In the genomic region with DNA sequence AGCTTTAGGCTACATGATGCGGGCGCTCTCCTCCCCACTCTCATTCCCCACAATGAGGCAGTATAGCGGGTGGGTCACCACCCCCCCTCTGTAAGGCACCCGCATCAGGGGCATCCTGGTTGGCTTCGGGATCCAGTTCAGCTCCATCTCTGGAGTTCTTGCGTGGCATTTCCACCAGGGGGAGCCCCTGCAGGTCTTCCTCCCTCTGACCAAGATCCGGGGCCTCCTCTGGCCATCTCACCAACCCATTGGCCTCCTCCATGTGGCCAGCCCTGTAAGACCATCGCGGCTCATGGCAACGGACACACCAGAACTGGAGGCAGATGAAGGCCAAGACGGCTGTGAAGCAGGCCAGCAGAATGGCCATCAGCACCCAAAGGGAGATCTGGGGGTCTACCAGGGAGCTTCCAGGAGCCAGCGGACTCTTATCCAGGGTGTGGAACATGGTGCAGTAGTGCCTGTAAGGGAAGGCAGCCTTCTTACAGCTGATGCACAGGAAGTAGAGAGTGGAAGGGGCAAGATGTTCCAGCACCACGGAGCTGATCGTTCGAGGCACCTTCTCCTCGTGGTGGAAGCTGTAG, we compare ENCODE assay signal across 8 cellular contexts.
DNase-seq lines count a peak whose midpoint lies in the region; ATAC-seq and TF ChIP-seq lines count a peak whose summit lies in the region.

No MANE protein-coding gene starts in this region.

- no peak overlapping the region for H2BK5ac ChIP-seq in H9 (ENCODE audit: insufficient read length, low read length)

- H3K27ac Mint-ChIP-seq in H9: no peak overlapping the region
- H3K27ac Mint-ChIP-seq in progenitor cell of endocrine pancreas: no peak overlapping the region

- no peaks in the 10 kb centered on the region for H3K9me3 ChIP-seq in H9 (ENCODE audit: control insufficient read depth, low read depth, low read length)
- H3K9me3 ChIP-seq in gastroesophageal sphincter: no peaks in the 10 kb centered on the region

- H3K4me3 ChIP-seq in epithelial cell of proximal tubule (ENCODE audit: low read depth, low read length): no peak overlapping the region
- no peak overlapping the region for H3K4me3 ChIP-seq in gastroesophageal sphincter

- H3K4me3 Mint-ChIP-seq in H9: no peak overlapping the region
- H3K4me3 Mint-ChIP-seq in progenitor cell of endocrine pancreas (ENCODE audit: low read depth): no peak overlapping the region

- H4K91ac ChIP-seq in H9 (ENCODE audit: insufficient read length, low read depth, low read length): no peak overlapping the region

- TF ChIP-seq CTCF in C4-2B (conservative IDR thresholded peaks at IDR 0.05) (peak; percentile 77), H9 (conservative IDR thresholded peaks at IDR 0.05) (peak; percentile 73), VCaP (conservative IDR thresholded peaks at IDR 0.05) (peak; percentile 69), epithelial cell of proximal tubule (conservative IDR thresholded peaks at IDR 0.05; ENCODE audit: low read depth, low read length) (peak; percentile 56), progenitor cell of endocrine pancreas (IDR thresholded peaks at IDR 0.05; ENCODE audit: unreplicated experiment) (peak; percentile 55), gastroesophageal sphincter (IDR thresholded peaks at IDR 0.05) (peak in 2 of 4 experiments; percentile 24 to 52)

- H3K4me1 ChIP-seq in H9 (ENCODE audit: insufficient read depth, low read length): no peaks in the 10 kb centered on the region
- H3K4me1 ChIP-seq in gastroesophageal sphincter: no peaks in the 10 kb centered on the region

- DNase-seq in H9 (peak; percentile 63), epithelial cell of proximal tubule (ENCODE audit: low read depth) (no peak), progenitor cell of endocrine pancreas (ENCODE audit: low spot score, unreplicated experiment) (no peak), superior temporal gyrus (ENCODE audit: extremely low spot score) (no peak)

- H3K79me2 ChIP-seq in H9 (ENCODE audit: insufficient read depth, low read length): no peaks in the 10 kb centered on the region

- H2BK20ac ChIP-seq in H9 (ENCODE audit: low read depth, low read length, poor library complexity, severe bottlenecking): no peak overlapping the region

- H3K23ac ChIP-seq in H9 (ENCODE audit: insufficient read length, low read depth, low read length): no peak overlapping the region

- no peak overlapping the region for H3K14ac ChIP-seq in H9 (ENCODE audit: insufficient read depth, low read length)

- no peaks in the 10 kb centered on the region for H4K20me1 ChIP-seq in H9 (ENCODE audit: control insufficient read depth, insufficient read depth, insufficient read length)

- H3T11ph ChIP-seq in H9 (ENCODE audit: low read length): no peak overlapping the region

- no peak overlapping the region for H3K56ac ChIP-seq in H9 (ENCODE audit: insufficient read length, low read depth, low read length)

- H3K4me1 Mint-ChIP-seq in H9 (no peaks in the 10 kb centered on the region), progenitor cell of endocrine pancreas (ENCODE audit: low read depth) (no peaks in the 10 kb centered on the region)

- no peak overlapping the region for H3K4me2 ChIP-seq in H9 (ENCODE audit: insufficient read depth, insufficient read length, low read length)

- H2AFZ ChIP-seq in H9 (ENCODE audit: low read length): no peak overlapping the region

- no peak for TF ChIP-seq POLR2A in gastroesophageal sphincter (IDR thresholded peaks at IDR 0.05)

- H3K79me1 ChIP-seq in H9 (ENCODE audit: insufficient read depth, low read depth, low read length, poor library complexity, severe bottlenecking): no peaks in the 10 kb centered on the region

- ATAC-seq in GM21619 (IDR thresholded peaks at IDR 0.05; ENCODE audit: unreplicated experiment) (no peak), gastroesophageal sphincter (no peak)

- peaks cover 0 to 18% of the 10 kb centered on the region in 2 donors for H3K36me3 ChIP-seq in gastroesophageal sphincter

- no peak overlapping the region for H2AK5ac ChIP-seq in H9 (ENCODE audit: insufficient read length, low read length)

- no peak overlapping the region for H2BK12ac ChIP-seq in H9 (ENCODE audit: insufficient read length, low read depth, low read length)

- H3K18ac ChIP-seq in H9 (ENCODE audit: insufficient read length, low read depth, low read length): no peak overlapping the region

- no peak overlapping the region for H3K9ac ChIP-seq in H9 (ENCODE audit: extremely low read depth, insufficient read length, low read length)

- H2BK15ac ChIP-seq in H9 (ENCODE audit: low read depth, low read length): no peak overlapping the region

- H4K5ac ChIP-seq in H9 (ENCODE audit: insufficient read length, low read depth, low read length): no peak overlapping the region

- H3K4ac ChIP-seq in H9 (ENCODE audit: low read depth, low read length): no peak overlapping the region

- H3K27me3 ChIP-seq in H9 (ENCODE audit: insufficient read depth, low read length): no peaks in the 10 kb centered on the region
- no peaks in the 10 kb centered on the region for H3K27me3 ChIP-seq in gastroesophageal sphincter

- no peaks in the 10 kb centered on the region for H3K23me2 ChIP-seq in H9 (ENCODE audit: insufficient read length, low read depth, low read length, poor library complexity, severe bottlenecking)

- H4K8ac ChIP-seq in H9 (replicated peaks; ENCODE audit: insufficient read length, low read depth, low read length): no peak overlapping the region

- H3K27ac ChIP-seq in C4-2B (no peak overlapping the region), H9 (ENCODE audit: insufficient read length, low read depth, low read length) (no peak overlapping the region), VCaP (no peak overlapping the region), gastroesophageal sphincter (no peak overlapping the region)

- H3K9me3 Mint-ChIP-seq in H9 (no peaks in the 10 kb centered on the region), progenitor cell of endocrine pancreas (ENCODE audit: low read depth) (no peaks in the 10 kb centered on the region)

- H3K27me3 Mint-ChIP-seq in H9 (ENCODE audit: low read depth) (no peaks in the 10 kb centered on the region), progenitor cell of endocrine pancreas (no peaks in the 10 kb centered on the region)

- peaks cover 0 to 30% (median 23%) of the 10 kb centered on the region in 3 experiments; a peak in 5 of 7 replicates for H3K36me3 Mint-ChIP-seq in H9 (ENCODE audit: insufficient read depth in 1 of 3, low read depth in 3 of 3)
- H3K36me3 Mint-ChIP-seq in progenitor cell of endocrine pancreas (ENCODE audit: insufficient read depth): peaks cover 24% of the 10 kb centered on the region

- no peak for TF ChIP-seq EP300 in gastroesophageal sphincter (IDR thresholded peaks at IDR 0.05)

- no CpG with 5 or more reads among the region's 16 CpGs for WGBS in H9 (ENCODE audit: extremely low coverage, insufficient read length, low lambda C conversion rate)
- WGBS in gastroesophageal sphincter (ENCODE audit: low coverage in 1 of 2), 2 donors: 95 to 100% methylated on average over 2 to 7 of the region's 16 CpGs

- no peak overlapping the region for H2BK120ac ChIP-seq in H9 (ENCODE audit: low read depth, low read length, poor library complexity, severe bottlenecking)
